21 cellular contexts compared by ENCODE assay signal in genomic region chr2:134985061-134985460, GRCh38.
DNase-seq lines count a peak whose midpoint lies in the region; ATAC-seq, FAIRE-seq and TF ChIP-seq lines count a peak whose summit lies in the region.
"Had no signal": no experiment of that assay in that cellular context is flagged by ENCODE, and none has a peak within 500 bp of the region (broad histone marks: within the 10 kb centered on the region; RNA-seq: fewer than 3 reads in every experiment).

No MANE protein-coding gene starts in this region.

- no peak for TF ChIP-seq CTCF in MCF 10A (IDR thresholded peaks at IDR 0.05; ENCODE audit: unreplicated experiment)
- no peak for TF ChIP-seq CTCF in mammary epithelial cell (conservative IDR thresholded peaks at IDR 0.05 in 1 of 2, IDR thresholded peaks at IDR 0.05 in 1 of 2; ENCODE audit: extremely low read depth in 1 of 2, insufficient read depth in 1 of 2, low read depth in 1 of 2, low read length in 2 of 2)
- TF ChIP-seq CTCF in K562 (IDR thresholded peaks at IDR 0.05 in 2 of 3, conservative IDR thresholded peaks at IDR 0.05 in 1 of 3; ENCODE audit: insufficient read depth in 2 of 3, low read depth in 1 of 3, low read length in 3 of 3) = no peak

- BruUV-seq in MCF 10A (replicated peaks; lab: Mats Ljungman, UMichigan) = no TSS peak
- BruUV-seq in mammary epithelial cell (replicated peaks; lab: Mats Ljungman, UMichigan) = no TSS peak
- BruUV-seq in K562 (replicated peaks; lab: Mats Ljungman, UMichigan) = no TSS peak

- peaks cover 5% of the 10 kb centered on the region for H3K27me3 ChIP-seq in mammary epithelial cell (ENCODE audit: insufficient read depth, low read length)
- peaks cover 7 to 9% of the 10 kb centered on the region in 2 experiments; a peak in 3 of 5 replicates for H3K27me3 ChIP-seq in K562 (ENCODE audit: control insufficient read depth in 2 of 2, insufficient read depth in 2 of 2, low read length in 2 of 2)

- no peak for TF ChIP-seq RAD21 in K562 (CRISPR knock-in tag; conservative IDR thresholded peaks at IDR 0.05 in 1 of 2, IDR thresholded peaks at IDR 0.05 in 1 of 2)

- H3K9me3 ChIP-seq in mammary epithelial cell (replicated peaks; ENCODE audit: insufficient read depth, low read length) (no peaks in the 10 kb centered on the region), K562 (replicated peaks; ENCODE audit: control insufficient read depth, insufficient read depth, low read depth, low read length) (no peaks in the 10 kb centered on the region; the same call in 1 of the 2 replicates)
- H3K9me3 ChIP-seq: BE2C, Caco-2, HAP-1 had no signal

- H3K36me3 ChIP-seq in mammary epithelial cell (ENCODE audit: insufficient read depth, low read length) (no peaks in the 10 kb centered on the region), K562 (ENCODE audit: control insufficient read depth, insufficient read depth, low read length) (no peaks in the 10 kb centered on the region)
- H3K36me3 ChIP-seq: BE2C, HAP-1 had no signal

- H3K27ac Mint-ChIP-seq in MCF 10A (ENCODE audit: low read depth, unreplicated experiment) = no peak overlapping the region
- H3K27ac Mint-ChIP-seq: CD4-positive, CD25-positive, alpha-beta regulatory T cell; CD8-positive, alpha-beta memory T cell had no signal

- dilution Hi-C loops in mammary epithelial cell (cut with HindIII; ENCODE audit: low sequenced_read_pairs) = no loop called here

- H3K27ac ChIP-seq in mammary epithelial cell (ENCODE audit: insufficient read depth, low read depth, low read length) (no peak overlapping the region), K562 (ENCODE audit: extremely low read depth, low read depth, low read length) (no peak overlapping the region)
- H3K27ac ChIP-seq: GM23248 had no signal

- no peak overlapping the region for H3K9ac ChIP-seq in mammary epithelial cell (ENCODE audit: insufficient read depth, low read length)
- H3K9ac ChIP-seq in K562 (ENCODE audit: insufficient read depth in 1 of 2, low read depth in 2 of 2, low read length in 2 of 2) = no peak overlapping the region
- H3K9ac ChIP-seq: GM23248 had no signal

- H3K36me3 Mint-ChIP-seq in MCF 10A (ENCODE audit: insufficient read depth, unreplicated experiment) = no peaks in the 10 kb centered on the region

- H4K20me1 ChIP-seq in mammary epithelial cell (ENCODE audit: insufficient read depth, low read length) (no peaks in the 10 kb centered on the region), K562 (replicated peaks; ENCODE audit: control insufficient read depth, insufficient read depth, low read length) (no peaks in the 10 kb centered on the region)

- TF ChIP-seq EP300 in K562 (IDR thresholded peaks at IDR 0.05; ENCODE audit: low read length) = no peak

- no peaks in the 10 kb centered on the region for H3K9me3 Mint-ChIP-seq in MCF 10A (ENCODE audit: unreplicated experiment)

- CTCF ChIA-PET in MCF 10A (lab: Yijun Ruan, JAX) (interaction anchor here (0.5 kb wide), 1 partner anchor 785 kb away, joined by 3 read pairs; no protein-coding TSS in a partner anchor), mammary epithelial cell (lab: Charles Lee; ENCODE audit: low non-redundant PET) (no interaction called here), K562 (lab: Yijun Ruan, JAX; ENCODE audit: low intra/inter-chr PET ratio) (no interaction called here)

- no peak for TF ChIP-seq POLR2A in K562 (conservative IDR thresholded peaks at IDR 0.05)

- H2AFZ ChIP-seq in mammary epithelial cell (ENCODE audit: low read depth, low read length) (no peak overlapping the region), K562 (ENCODE audit: low read depth, low read length) (no peak overlapping the region)
- H2AFZ ChIP-seq: GM23248 had no signal

- H3K4me1 ChIP-seq in mammary epithelial cell (ENCODE audit: insufficient read depth, low read length) (no peaks in the 10 kb centered on the region), K562 (replicated peaks in 1 of 2; ENCODE audit: control insufficient read depth in 2 of 2, insufficient read depth in 2 of 2, low read length in 2 of 2) (no peaks in the 10 kb centered on the region)
- H3K4me1 ChIP-seq: BE2C, Caco-2, HAP-1 had no signal

- POLR2A ChIA-PET in MCF 10A (lab: Yijun Ruan, JAX) = no interaction called here
- POLR2A ChIA-PET in K562 (lab: Yijun Ruan, JAX) = interaction anchor here (0.7 to 1.5 kb wide), 2 partner anchors 9 to 941 kb away, joined by 3 to 5 read pairs; no protein-coding TSS in a partner anchor

- H3K4me1 Mint-ChIP-seq in MCF 10A (ENCODE audit: insufficient read depth, unreplicated experiment) = no peaks in the 10 kb centered on the region
- H3K4me1 Mint-ChIP-seq: CD4-positive, CD25-positive, alpha-beta regulatory T cell; CD8-positive, alpha-beta memory T cell had no signal

- WGBS in mammary epithelial cell (ENCODE audit: low coverage, missing lambda C conversion rate) = 61% methylated on average over 3 of the region's 3 CpGs
- 6% methylated on average over 3 of the region's 3 CpGs for WGBS in K562 (ENCODE audit: insufficient coverage, low coverage, missing lambda C conversion rate)

- H3K9me1 ChIP-seq in K562 (ENCODE audit: control insufficient read depth, insufficient read depth, low read length) = no peaks in the 10 kb centered on the region

- no peak overlapping the region for H3K4me3 Mint-ChIP-seq in MCF 10A (ENCODE audit: unreplicated experiment)
- H3K4me3 Mint-ChIP-seq: CD4-positive, CD25-positive, alpha-beta regulatory T cell; CD8-positive, alpha-beta memory T cell had no signal

- DNase-seq in NCI-H146 (lab: John Stamatoyannopoulos, UW) = peak; percentile 16
- DNase-seq in NCI-H146 treated with DMSO at 0.1 percent for 48 hours (lab: John Stamatoyannopoulos, UW; ENCODE audit: unreplicated experiment) = no peak
- peak; percentile 18 for DNase-seq in MCF 10A (ENCODE audit: unreplicated experiment)
- no peak for DNase-seq in mammary epithelial cell
- peak; percentile 63 for DNase-seq in NCI-H2227 (lab: John Stamatoyannopoulos, UW; ENCODE audit: unreplicated experiment)
- DNase-seq in K562 (ENCODE audit: extremely low read depth in 1 of 4, low spot score in 3 of 4) = no peak
- DNase-seq in OCI-M1 (lab: John Stamatoyannopoulos, UW) = no peak
- DNase-seq in DMS79 treated with DMSO at 0.1 percent for 48 hours (lab: John Stamatoyannopoulos, UW) = no peak
- DNase-seq: ACHN; BE2C; C1 segment of cervical spinal cord; Caco-2; CD4-positive, CD25-positive, alpha-beta regulatory T cell; CD8-positive, alpha-beta memory T cell; DND-41; EL; GM23248 had no signal

- in situ Hi-C loops in mammary epithelial cell (cut with MboI; ENCODE audit: low sequenced_read_pairs in 2 of 2) (loop anchor here (25.0 kb wide), 2 partner anchors 727 to 1402 kb away; no protein-coding TSS in a partner anchor), K562 (cut with MboI) (loop anchor here (25.0 kb wide), 1 partner anchor 1402 kb away; no protein-coding TSS in a partner anchor)

- peaks cover 33% of the 10 kb centered on the region for H3K27me3 Mint-ChIP-seq in MCF 10A (ENCODE audit: insufficient read depth, unreplicated experiment)

- intact Hi-C loops in MCF 10A (cut with micrococcal nuclease) = loop anchor here (5.0 kb wide), 2 partner anchors 812 to 1392 kb away; no protein-coding TSS in a partner anchor
- intact Hi-C loops in mammary epithelial cell (cut with micrococcal nuclease) = loop anchor here (5.0 kb wide), 1 partner anchor 927 kb away; no protein-coding TSS in a partner anchor
- intact Hi-C loops in K562 (cut with micrococcal nuclease) = no loop called here

- no peak for ATAC-seq in K562
- ATAC-seq: GM12878 had no signal

- H3K79me2 ChIP-seq in mammary epithelial cell (ENCODE audit: insufficient read depth, low read length) = no peaks in the 10 kb centered on the region
- no peaks in the 10 kb centered on the region for H3K79me2 ChIP-seq in K562 (ENCODE audit: control insufficient read depth, insufficient read depth, low read length)

- H3K4me2 ChIP-seq in mammary epithelial cell (ENCODE audit: insufficient read depth, low read depth, low read length) (no peak overlapping the region), K562 (ENCODE audit: insufficient read depth, low read length) (no peak overlapping the region)

- no peak for FAIRE-seq in K562 (lab: Jason Lieb, UNC)
- FAIRE-seq: A204.1, D721Med, GM12878 had no signal

- H3K4me3 ChIP-seq in mammary epithelial cell (replicated peaks in 1 of 3; ENCODE audit: insufficient read depth in 1 of 3, low read depth in 2 of 3, low read length in 3 of 3) = no peak overlapping the region
- H3K4me3 ChIP-seq in K562 = no peak overlapping the region
- H3K4me3 ChIP-seq: GM12878, GM23248, HAP-1 had no signal

TF ChIP-seq in K562, 482 proteins besides CTCF, POLR2A, EP300 and RAD21:
- TF ChIP-seq NFIX (CRISPR knock-in tag; IDR thresholded peaks at IDR 0.05; ENCODE audit: low read depth) = peak; percentile 78
- no peak for TF ChIP-seq MXD1 (CRISPR knock-in tag; IDR thresholded peaks at IDR 0.05; ENCODE audit: borderline replicate concordance, poor library complexity, severe bottlenecking)
- peak; percentile 88 for TF ChIP-seq NFIC (IDR thresholded peaks at IDR 0.05)

Comparison
In these comparisons a context has a peak if more than half of its experiments do, and no peak if none do; other contexts are left out.
1. DNase-seq: peak in NCI-H146 (single experiment), MCF 10A (single experiment) and NCI-H2227 (single experiment); none in NCI-H146 treated with DMSO at 0.1 percent for 48 hours (single experiment), mammary epithelial cell (single experiment), K562 (0 of 4), OCI-M1 (single experiment) and DMS79 treated with DMSO at 0.1 percent for 48 hours (single experiment).